29 cellular contexts compared by ENCODE assay signal in genomic region chr13:55673910-55674309, GRCh38.
"Had no signal": no experiment of that assay in that cellular context is flagged by ENCODE, and none has a peak within 500 bp of the region (broad histone marks: within the 10 kb centered on the region; RNA-seq: fewer than 3 reads in every experiment).

No MANE protein-coding gene starts in this region.

- H3K4me1 Mint-ChIP-seq: naive thymus-derived CD8-positive, alpha-beta T cell; nephron; neural crest cell; stimulated activated naive B cell treated with anti-CD40 and anti-IgM and Interleukin-4, amounts not matched to agents 10 μg/mL and 1 μg/mL and 100 μg/mL, for 72 hours had no signal

- DNase-seq: kidney glomerular epithelial cell; left cardiac atrium; lower lobe of right lung; mammary epithelial cell; mesenchymal stem cell; naive thymus-derived CD8-positive, alpha-beta T cell; nucleus accumbens; pancreas; posterior cingulate gyrus; retina; right cardiac atrium; stimulated activated CD4-positive, alpha-beta T cell treated with anti-CD3 and anti-CD28 coated beads, Interleukin-12 subunit alpha, Interleukin-12 subunit beta, amount 100 ng/mL, for 4 hours; stimulated activated CD4-positive, alpha-beta T cell treated with anti-CD3 and anti-CD28 coated beads, Interleukin-15, amount 100 ng/mL, for 24 hours; stimulated activated CD4-positive, alpha-beta T cell treated with anti-CD3 and anti-CD28 coated beads, Interleukin-2, amount 100 ng/mL, for 24 hours; stimulated activated CD4-positive, alpha-beta T cell treated with anti-CD3 and anti-CD28 coated beads, Interleukin-4, amount 100 ng/mL, for 1 hour; stimulated activated naive B cell treated with anti-CD40 and anti-IgM and Interleukin-4, amounts not matched to agents 10 μg/mL and 1 μg/mL and 100 μg/mL, for 72 hours; stimulated activated naive CD8-positive, alpha-beta T cell treated with anti-CD3 and anti-CD28 coated beads, Interleukin-15, Interleukin-2, amounts not matched to agents 100 U/mL and 50 U/mL, for 24 hours; stomach; testis; thyroid gland; transverse colon; upper lobe of left lung had no signal

- H3K9me3 ChIP-seq: lower lobe of right lung, pancreas, prostate gland, testis, thyroid gland, upper lobe of left lung had no signal

- H3K27me3 ChIP-seq: hepatocyte, pancreas, stomach, testis, thyroid gland, transverse colon, upper lobe of left lung had no signal

- H3K36me3 Mint-ChIP-seq: naive thymus-derived CD8-positive, alpha-beta T cell; stimulated activated naive B cell treated with anti-CD40 and anti-IgM and Interleukin-4, amounts not matched to agents 10 μg/mL and 1 μg/mL and 100 μg/mL, for 72 hours had no signal

- H3K27ac ChIP-seq: hepatocyte, lower lobe of right lung, pancreas, prostate gland, skin epidermis, stomach, testis, thyroid gland, transverse colon, upper lobe of left lung had no signal

- H3K79me2 ChIP-seq: hepatocyte had no signal

- ATAC-seq: left cardiac atrium; left lobe of liver; lower lobe of right lung; naive thymus-derived CD8-positive, alpha-beta T cell; pancreas; right cardiac atrium; sciatic nerve; stimulated activated naive B cell treated with anti-CD40 and anti-IgM and Interleukin-4, amounts not matched to agents 10 μg/mL and 1 μg/mL and 100 μg/mL, for 72 hours; stimulated activated naive CD8-positive, alpha-beta T cell treated with anti-CD3 and anti-CD28 coated beads, Interleukin-15, Interleukin-2, amounts not matched to agents 100 U/mL and 50 U/mL, for 24 hours had no signal

- H2AFZ ChIP-seq: hepatocyte had no signal

- H3K27me3 Mint-ChIP-seq: naive thymus-derived CD8-positive, alpha-beta T cell; stimulated activated naive B cell treated with anti-CD40 and anti-IgM and Interleukin-4, amounts not matched to agents 10 μg/mL and 1 μg/mL and 100 μg/mL, for 72 hours had no signal

- H3K4me1 ChIP-seq: lower lobe of right lung, pancreas, prostate gland, stomach, testis, thyroid gland, transverse colon, upper lobe of left lung had no signal

- H3K4me2 ChIP-seq: hepatocyte had no signal

- H3K4me3 ChIP-seq: hepatocyte, lower lobe of right lung, pancreas, prostate gland, skin epidermis, stomach, testis, thyroid gland, transverse colon, upper lobe of left lung had no signal

- H3K36me3 ChIP-seq: lower lobe of right lung, pancreas, prostate gland, stomach, thyroid gland, transverse colon, upper lobe of left lung had no signal

- H3K9me3 Mint-ChIP-seq: nephron had no signal

- H3K27ac Mint-ChIP-seq: naive thymus-derived CD8-positive, alpha-beta T cell; nephron; stimulated activated naive B cell treated with anti-CD40 and anti-IgM and Interleukin-4, amounts not matched to agents 10 μg/mL and 1 μg/mL and 100 μg/mL, for 72 hours had no signal

- H3K4me3 Mint-ChIP-seq: naive thymus-derived CD8-positive, alpha-beta T cell; nephron; neural crest cell; stimulated activated naive B cell treated with anti-CD40 and anti-IgM and Interleukin-4, amounts not matched to agents 10 μg/mL and 1 μg/mL and 100 μg/mL, for 72 hours had no signal
